Comparison of ENCODE assay signal across 8 cellular contexts in genomic region chr11:18802381-18803257, GRCh38. TPM values are rescaled to one million over a fixed set of nuclear protein-coding genes. Genes with fewer than 3 reads are reported as not detected.
DNase-seq lines count a peak whose midpoint lies in the region; ATAC-seq, FAIRE-seq and TF ChIP-seq lines count a peak whose summit lies in the region.

No MANE protein-coding gene starts in this region.

- TF ChIP-seq CTCF in H9 (conservative IDR thresholded peaks at IDR 0.05), result peak; percentile 81
- peak; percentile 77 for TF ChIP-seq CTCF in progenitor cell of endocrine pancreas (IDR thresholded peaks at IDR 0.05; ENCODE audit: unreplicated experiment)

- no peak overlapping the region for H2BK15ac ChIP-seq in H9 (ENCODE audit: low read depth, low read length)

- H3K4me2 ChIP-seq in H9 (ENCODE audit: insufficient read depth, insufficient read length, low read length), result no peak overlapping the region

- CTCF ChIA-PET in activated CD4-positive, alpha-beta memory T cell treated with anti-CD3 and anti-CD28 coated beads for 36 hours (lab: Charles Lee), result interaction anchor here (0.6 to 5.7 kb wide), 11 partner anchors 12 to 1882 kb away, joined by 3 to 39 read pairs (median 4); no protein-coding TSS in a partner anchor

- H3K4me3 Mint-ChIP-seq in H9 (no peak overlapping the region), progenitor cell of endocrine pancreas (ENCODE audit: low read depth) (no peak overlapping the region)
- no peak overlapping the region for H3K4me3 Mint-ChIP-seq in activated CD4-positive, alpha-beta memory T cell treated with anti-CD3 and anti-CD28 coated beads for 36 hours

- intact Hi-C loops in activated CD4-positive, alpha-beta memory T cell treated with anti-CD3 and anti-CD28 coated beads for 36 hours (cut with micrococcal nuclease), result loop anchor here (1.0 to 5.0 kb wide), 2 partner anchors 27 to 685 kb away; no protein-coding TSS in a partner anchor

- H3K36me3 Mint-ChIP-seq in H9 (ENCODE audit: insufficient read depth in 1 of 3, low read depth in 3 of 3) (no peaks in the 10 kb centered on the region), progenitor cell of endocrine pancreas (ENCODE audit: insufficient read depth) (no peaks in the 10 kb centered on the region)
- H3K36me3 Mint-ChIP-seq in activated CD4-positive, alpha-beta memory T cell treated with anti-CD3 and anti-CD28 coated beads for 36 hours, result no peaks in the 10 kb centered on the region

- peak; percentile 57 for FAIRE-seq in frontal cortex (lab: Jason Lieb, UNC)

- H3K27ac Mint-ChIP-seq in H9 (no peak overlapping the region), progenitor cell of endocrine pancreas (no peak overlapping the region)
- H3K27ac Mint-ChIP-seq in activated CD4-positive, alpha-beta memory T cell treated with anti-CD3 and anti-CD28 coated beads for 36 hours, result no peak overlapping the region

- H3K18ac ChIP-seq in H9 (ENCODE audit: insufficient read length, low read depth, low read length), result no peak overlapping the region

- H3K27me3 ChIP-seq in H9 (ENCODE audit: insufficient read depth, low read length), result no peaks in the 10 kb centered on the region

- peak; percentile 35 for DNase-seq in DMS153 (lab: John Stamatoyannopoulos, UW)
- peak; percentile 61 for DNase-seq in H9
- DNase-seq in NCI-H345 treated with DMSO at 0.1 percent for 48 hours (lab: John Stamatoyannopoulos, UW; ENCODE audit: unreplicated experiment), result peak; percentile 63
- peak; percentile 50 for DNase-seq in activated CD4-positive, alpha-beta memory T cell treated with anti-CD3 and anti-CD28 coated beads for 36 hours
- DNase-seq in frontal cortex (ENCODE audit: low spot score in 2 of 2), result no peak
- DNase-seq in progenitor cell of endocrine pancreas (ENCODE audit: low spot score, unreplicated experiment), result no peak
- DNase-seq in GDM1 (lab: John Stamatoyannopoulos, UW), result no peak

- no peak overlapping the region for H3K56ac ChIP-seq in H9 (ENCODE audit: insufficient read length, low read depth, low read length)

- no peak overlapping the region for H3K14ac ChIP-seq in H9 (ENCODE audit: insufficient read depth, low read length)

- no peak overlapping the region for H4K8ac ChIP-seq in H9 (replicated peaks; ENCODE audit: insufficient read length, low read depth, low read length)

- no peak for ATAC-seq in HG02938 (IDR thresholded peaks at IDR 0.05; ENCODE audit: unreplicated experiment)

- H3K23me2 ChIP-seq in H9 (ENCODE audit: insufficient read length, low read depth, low read length, poor library complexity, severe bottlenecking), result no peaks in the 10 kb centered on the region

- H3K9me3 Mint-ChIP-seq in H9 (no peaks in the 10 kb centered on the region), progenitor cell of endocrine pancreas (ENCODE audit: low read depth) (no peaks in the 10 kb centered on the region)
- H3K9me3 Mint-ChIP-seq in activated CD4-positive, alpha-beta memory T cell treated with anti-CD3 and anti-CD28 coated beads for 36 hours, result no peaks in the 10 kb centered on the region

- H2AFZ ChIP-seq in H9 (ENCODE audit: low read length), result no peak overlapping the region

- no peak overlapping the region for H3T11ph ChIP-seq in H9 (ENCODE audit: low read length)

- no peaks in the 10 kb centered on the region for H3K4me1 ChIP-seq in H9 (ENCODE audit: insufficient read depth, low read length)

- no peak overlapping the region for H2BK120ac ChIP-seq in H9 (ENCODE audit: low read depth, low read length, poor library complexity, severe bottlenecking)

- POLR2A ChIA-PET in activated CD4-positive, alpha-beta memory T cell treated with anti-CD3 and anti-CD28 coated beads for 36 hours (lab: Charles Lee), result interaction anchor here (0.7 kb wide), 1 partner anchor 1027 kb away, joined by 3 read pairs; no protein-coding TSS in a partner anchor

- no peak overlapping the region for H2BK5ac ChIP-seq in H9 (ENCODE audit: insufficient read length, low read length)

- H3K4ac ChIP-seq in H9 (ENCODE audit: low read depth, low read length), result no peak overlapping the region

- no peak overlapping the region for H3K23ac ChIP-seq in H9 (ENCODE audit: insufficient read length, low read depth, low read length)

- no peak overlapping the region for H2BK12ac ChIP-seq in H9 (ENCODE audit: insufficient read length, low read depth, low read length)

- H4K20me1 ChIP-seq in H9 (ENCODE audit: control insufficient read depth, insufficient read depth, insufficient read length), result no peaks in the 10 kb centered on the region

- no peak overlapping the region for H3K27ac ChIP-seq in H9 (ENCODE audit: insufficient read length, low read depth, low read length)

- H2BK20ac ChIP-seq in H9 (ENCODE audit: low read depth, low read length, poor library complexity, severe bottlenecking), result no peak overlapping the region

- H3K4me1 Mint-ChIP-seq in H9 (peaks cover 0 to 2% of the 10 kb centered on the region in 2 experiments; a peak in 1 of 4 replicates), progenitor cell of endocrine pancreas (ENCODE audit: low read depth) (peaks cover 5% of the 10 kb centered on the region)
- no peaks in the 10 kb centered on the region for H3K4me1 Mint-ChIP-seq in activated CD4-positive, alpha-beta memory T cell treated with anti-CD3 and anti-CD28 coated beads for 36 hours (ENCODE audit: low read depth)

- H3K27me3 Mint-ChIP-seq in H9 (ENCODE audit: low read depth) (peaks cover 60% of the 10 kb centered on the region), progenitor cell of endocrine pancreas (peaks cover 22% of the 10 kb centered on the region)
- peaks cover 7% of the 10 kb centered on the region for H3K27me3 Mint-ChIP-seq in activated CD4-positive, alpha-beta memory T cell treated with anti-CD3 and anti-CD28 coated beads for 36 hours

- H3K9ac ChIP-seq in H9 (ENCODE audit: extremely low read depth, insufficient read length, low read length), result no peak overlapping the region

- H3K79me1 ChIP-seq in H9 (ENCODE audit: insufficient read depth, low read depth, low read length, poor library complexity, severe bottlenecking), result no peaks in the 10 kb centered on the region

- H3K79me2 ChIP-seq in H9 (ENCODE audit: insufficient read depth, low read length), result no peaks in the 10 kb centered on the region

- H3K9me3 ChIP-seq in H9 (ENCODE audit: control insufficient read depth, low read depth, low read length), result no peaks in the 10 kb centered on the region

- no CpG with 5 or more reads among the region's 13 CpGs for WGBS in H9 (ENCODE audit: extremely low coverage, insufficient read length, low lambda C conversion rate)

- H2AK5ac ChIP-seq in H9 (ENCODE audit: insufficient read length, low read length), result no peak overlapping the region

- H4K91ac ChIP-seq in H9 (ENCODE audit: insufficient read length, low read depth, low read length), result no peak overlapping the region

- H4K5ac ChIP-seq in H9 (ENCODE audit: insufficient read length, low read depth, low read length), result no peak overlapping the region

RNA-seq across cellular contexts. Expression of gene PTPN5, which starts 11.0 kb away (rescaled TPM):
- total RNA-seq in H9 (2021), result 1.4 and 1.9 TPM in 2 replicates
- not detected for total RNA-seq in activated CD4-positive, alpha-beta memory T cell treated with anti-CD3 and anti-CD28 coated beads for 36 hours
- 36.7 TPM for total RNA-seq in frontal cortex
- total RNA-seq in progenitor cell of endocrine pancreas, result 11.3 and 12.6 TPM in 2 replicates

Comparison
In these comparisons a context has a peak if more than half of its experiments do, and no peak if none do; other contexts are left out.
1. DNase-seq: peak in DMS153 (single experiment), H9 (single experiment), NCI-H345 treated with DMSO at 0.1 percent for 48 hours (single experiment) and activated CD4-positive, alpha-beta memory T cell treated with anti-CD3 and anti-CD28 coated beads for 36 hours (single experiment); none in frontal cortex (0 of 2), progenitor cell of endocrine pancreas (single experiment) and GDM1 (single experiment).